In the genomic region with DNA sequence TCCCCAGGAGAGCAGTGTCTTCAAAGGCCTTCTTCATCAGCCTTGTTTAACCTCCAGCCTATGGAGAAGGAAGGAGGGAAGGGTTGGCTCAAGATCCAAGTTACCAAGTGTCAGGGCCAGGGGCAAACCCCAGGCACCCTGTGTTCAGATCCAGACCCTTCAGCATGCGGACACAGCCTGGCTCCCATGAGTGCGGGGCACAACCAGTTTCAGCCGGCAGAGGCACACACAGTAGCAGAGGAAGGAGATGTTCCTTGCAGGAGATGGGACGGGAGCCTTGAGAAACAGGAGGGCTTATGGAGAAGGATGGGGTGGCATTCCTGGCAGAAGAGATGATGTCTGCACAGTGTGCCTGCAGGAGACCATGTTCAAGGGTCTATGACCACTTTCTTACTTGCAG, we compare ENCODE assay signal across 17 cellular contexts.
DNase-seq lines count a peak whose midpoint lies in the region; ATAC-seq and TF ChIP-seq lines count a peak whose summit lies in the region.
"Had no signal": no experiment of that assay in that cellular context is flagged by ENCODE, and none has a peak within 500 bp of the region (broad histone marks: within the 10 kb centered on the region; RNA-seq: fewer than 3 reads in every experiment).

No MANE protein-coding gene starts in this region.

- H3K27ac ChIP-seq in upper lobe of right lung = no peak overlapping the region
- H3K27ac ChIP-seq: 22Rv1, KMS-11 had no signal

- H3K4me3 ChIP-seq in upper lobe of right lung = no peak overlapping the region
- H3K4me3 ChIP-seq: HAP-1 had no signal

- no peak for DNase-seq in T-helper 2 cell treated with Interferon-gamma antibody and Interleukin-4, amounts not matched to agents 5 μg/mL and 100 μg/mL, for 36 hours (ENCODE audit: low spot score)
- DNase-seq in T-helper 2 cell = no peak
- no peak for DNase-seq in activated naive CD4-positive, alpha-beta T cell treated with anti-CD3 and anti-CD28 coated beads, Interleukin-2, amount 50 U/mL, for 72 hours (ENCODE audit: low spot score in 2 of 2)
- DNase-seq in activated T-helper 2 cell treated with anti-CD3 and anti-CD28 coated beads, Interferon-gamma antibody, Interleukin-2, Interleukin-4, amounts not matched to agents 10 μg/mL and 5 μg/mL and 100 μg/mL, durations not matched to agents 14 hours and 24 hours and 36 hours (ENCODE audit: low spot score) = no peak
- DNase-seq in upper lobe of right lung = peak; percentile 20
- DNase-seq in Kasumi-1 (lab: John Stamatoyannopoulos, UW) = no peak
- no peak for DNase-seq in NK-92 (lab: John Stamatoyannopoulos, UW; ENCODE audit: unreplicated experiment)
- DNase-seq: AML-193; CD4-positive, CD25-positive, alpha-beta regulatory T cell; DMS 273 treated with DMSO at 0.1 percent for 48 hours; NCI-H187; NCI-H226; NCI-H524 had no signal

- H3K27ac Mint-ChIP-seq in T-helper 2 cell treated with Interferon-gamma antibody and Interleukin-4, amounts not matched to agents 5 μg/mL and 100 μg/mL, for 36 hours = peak overlapping the region; percentile 65
- H3K27ac Mint-ChIP-seq in activated naive CD4-positive, alpha-beta T cell treated with anti-CD3 and anti-CD28 coated beads, Interleukin-2, amount 50 U/mL, for 24 hours = peak overlapping the region; percentile 77
- peak overlapping the region in 1 of 2 donors; percentile 89 for H3K27ac Mint-ChIP-seq in activated naive CD4-positive, alpha-beta T cell treated with anti-CD3 and anti-CD28 coated beads, Interleukin-2, amount 50 U/mL, for 72 hours
- peak overlapping the region; percentile 75 for H3K27ac Mint-ChIP-seq in activated T-helper 2 cell treated with anti-CD3 and anti-CD28 coated beads, Interferon-gamma antibody, Interleukin-2, Interleukin-4, amounts not matched to agents 10 μg/mL and 5 μg/mL and 100 μg/mL, durations not matched to agents 14 hours and 24 hours and 36 hours

- H3K27me3 Mint-ChIP-seq in T-helper 2 cell treated with Interferon-gamma antibody and Interleukin-4, amounts not matched to agents 5 μg/mL and 100 μg/mL, for 36 hours (ENCODE audit: low read depth) = no peaks in the 10 kb centered on the region
- no peaks in the 10 kb centered on the region for H3K27me3 Mint-ChIP-seq in activated naive CD4-positive, alpha-beta T cell treated with anti-CD3 and anti-CD28 coated beads, Interleukin-2, amount 50 U/mL, for 24 hours
- H3K27me3 Mint-ChIP-seq in activated T-helper 2 cell treated with anti-CD3 and anti-CD28 coated beads, Interferon-gamma antibody, Interleukin-2, Interleukin-4, amounts not matched to agents 10 μg/mL and 5 μg/mL and 100 μg/mL, durations not matched to agents 14 hours and 24 hours and 36 hours (ENCODE audit: low read depth) = no peaks in the 10 kb centered on the region
- H3K27me3 Mint-ChIP-seq: CD4-positive, CD25-positive, alpha-beta regulatory T cell had no signal

- H3K36me3 ChIP-seq in upper lobe of right lung = no peaks in the 10 kb centered on the region
- H3K36me3 ChIP-seq: HAP-1 had no signal

- H3K27me3 ChIP-seq in upper lobe of right lung = no peaks in the 10 kb centered on the region

- no peak for ATAC-seq in activated naive CD4-positive, alpha-beta T cell treated with anti-CD3 and anti-CD28 coated beads, Interleukin-2, amount 50 U/mL, for 72 hours
- ATAC-seq in upper lobe of right lung = no peak

- peaks cover 17% of the 10 kb centered on the region for H3K4me1 ChIP-seq in upper lobe of right lung
- H3K4me1 ChIP-seq: HAP-1 had no signal

- H3K4me1 Mint-ChIP-seq in T-helper 2 cell treated with Interferon-gamma antibody and Interleukin-4, amounts not matched to agents 5 μg/mL and 100 μg/mL, for 36 hours (ENCODE audit: low read depth) = peaks cover 30% of the 10 kb centered on the region
- H3K4me1 Mint-ChIP-seq in activated naive CD4-positive, alpha-beta T cell treated with anti-CD3 and anti-CD28 coated beads, Interleukin-2, amount 50 U/mL, for 24 hours = peaks cover 36% of the 10 kb centered on the region
- H3K4me1 Mint-ChIP-seq in activated T-helper 2 cell treated with anti-CD3 and anti-CD28 coated beads, Interferon-gamma antibody, Interleukin-2, Interleukin-4, amounts not matched to agents 10 μg/mL and 5 μg/mL and 100 μg/mL, durations not matched to agents 14 hours and 24 hours and 36 hours (ENCODE audit: low read depth) = peaks cover 33% of the 10 kb centered on the region

- no peaks in the 10 kb centered on the region for H3K9me3 Mint-ChIP-seq in T-helper 2 cell treated with Interferon-gamma antibody and Interleukin-4, amounts not matched to agents 5 μg/mL and 100 μg/mL, for 36 hours
- H3K9me3 Mint-ChIP-seq in activated naive CD4-positive, alpha-beta T cell treated with anti-CD3 and anti-CD28 coated beads, Interleukin-2, amount 50 U/mL, for 24 hours = no peaks in the 10 kb centered on the region
- H3K9me3 Mint-ChIP-seq in activated naive CD4-positive, alpha-beta T cell treated with anti-CD3 and anti-CD28 coated beads, Interleukin-2, amount 50 U/mL, for 72 hours = no peaks in the 10 kb centered on the region
- H3K9me3 Mint-ChIP-seq in activated T-helper 2 cell treated with anti-CD3 and anti-CD28 coated beads, Interferon-gamma antibody, Interleukin-2, Interleukin-4, amounts not matched to agents 10 μg/mL and 5 μg/mL and 100 μg/mL, durations not matched to agents 14 hours and 24 hours and 36 hours = no peaks in the 10 kb centered on the region
- H3K9me3 Mint-ChIP-seq: CD4-positive, CD25-positive, alpha-beta regulatory T cell had no signal

- intact Hi-C loops in activated T-helper 2 cell treated with anti-CD3 and anti-CD28 coated beads, Interferon-gamma antibody, Interleukin-2, Interleukin-4, amounts not matched to agents 10 μg/mL and 5 μg/mL and 100 μg/mL, durations not matched to agents 14 hours and 24 hours and 36 hours (cut with micrococcal nuclease) = no loop called here
- intact Hi-C loops in upper lobe of right lung (cut with DNase I) = no loop called here

- no peak overlapping the region for H3K4me3 Mint-ChIP-seq in T-helper 2 cell treated with Interferon-gamma antibody and Interleukin-4, amounts not matched to agents 5 μg/mL and 100 μg/mL, for 36 hours
- no peak overlapping the region for H3K4me3 Mint-ChIP-seq in activated naive CD4-positive, alpha-beta T cell treated with anti-CD3 and anti-CD28 coated beads, Interleukin-2, amount 50 U/mL, for 24 hours
- no peak overlapping the region for H3K4me3 Mint-ChIP-seq in activated T-helper 2 cell treated with anti-CD3 and anti-CD28 coated beads, Interferon-gamma antibody, Interleukin-2, Interleukin-4, amounts not matched to agents 10 μg/mL and 5 μg/mL and 100 μg/mL, durations not matched to agents 14 hours and 24 hours and 36 hours (ENCODE audit: low read depth)
- H3K4me3 Mint-ChIP-seq: CD4-positive, CD25-positive, alpha-beta regulatory T cell had no signal

- H3K9me3 ChIP-seq in upper lobe of right lung = no peaks in the 10 kb centered on the region
- H3K9me3 ChIP-seq: HAP-1 had no signal

- H3K36me3 Mint-ChIP-seq in T-helper 2 cell treated with Interferon-gamma antibody and Interleukin-4, amounts not matched to agents 5 μg/mL and 100 μg/mL, for 36 hours (ENCODE audit: low read depth) = peaks cover 11% of the 10 kb centered on the region
- H3K36me3 Mint-ChIP-seq in activated naive CD4-positive, alpha-beta T cell treated with anti-CD3 and anti-CD28 coated beads, Interleukin-2, amount 50 U/mL, for 24 hours = peaks cover 14% of the 10 kb centered on the region
- peaks cover 6 to 34% of the 10 kb centered on the region in 2 donors for H3K36me3 Mint-ChIP-seq in activated naive CD4-positive, alpha-beta T cell treated with anti-CD3 and anti-CD28 coated beads, Interleukin-2, amount 50 U/mL, for 72 hours
- peaks cover 42% of the 10 kb centered on the region for H3K36me3 Mint-ChIP-seq in activated T-helper 2 cell treated with anti-CD3 and anti-CD28 coated beads, Interferon-gamma antibody, Interleukin-2, Interleukin-4, amounts not matched to agents 10 μg/mL and 5 μg/mL and 100 μg/mL, durations not matched to agents 14 hours and 24 hours and 36 hours (ENCODE audit: low read depth)

- TF ChIP-seq CTCF in upper lobe of right lung (IDR thresholded peaks at IDR 0.05) = no peak
